12 cellular contexts compared by ENCODE assay signal in the genomic region with DNA sequence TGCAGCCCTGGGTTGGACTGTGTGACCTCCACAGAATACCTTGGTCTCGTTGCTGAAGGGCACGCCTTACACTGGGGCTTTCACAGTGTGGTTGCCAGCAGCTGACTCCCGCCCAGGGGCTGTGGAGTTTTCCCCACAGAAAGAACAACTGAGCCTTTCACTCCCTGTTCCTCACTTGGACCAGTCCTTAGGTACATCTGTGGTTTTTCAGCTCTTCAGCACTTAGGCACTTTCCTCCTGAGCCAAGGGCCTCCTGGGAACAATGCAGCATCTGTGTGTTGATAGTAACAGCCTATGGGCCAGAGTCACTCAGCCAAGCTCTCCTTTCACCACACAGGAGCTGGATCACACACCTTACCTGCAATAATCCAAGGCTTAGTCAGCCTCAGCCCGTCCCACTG. TPM values are rescaled to one million over a fixed set of nuclear protein-coding genes. Genes with fewer than 3 reads are reported as not detected.
DNase-seq lines count a peak whose midpoint lies in the region; ATAC-seq and TF ChIP-seq lines count a peak whose summit lies in the region.
"Had no signal": no experiment of that assay in that cellular context is flagged by ENCODE, and none has a peak within 500 bp of the region (broad histone marks: within the 10 kb centered on the region; RNA-seq: fewer than 3 reads in every experiment).

No MANE protein-coding gene starts in this region.

- H3K36me3 Mint-ChIP-seq in H9 (ENCODE audit: insufficient read depth in 1 of 3, low read depth in 3 of 3): no peaks in the 10 kb centered on the region

- no peak for TF ChIP-seq CTCF in left ventricle myocardium inferior (IDR thresholded peaks at IDR 0.05; ENCODE audit: borderline replicate concordance)
- TF ChIP-seq CTCF in H9 (conservative IDR thresholded peaks at IDR 0.05): no peak

- H3K27ac Mint-ChIP-seq in H9: peak overlapping the region in 1 of 3 experiments; percentile 68; a peak in 1 of 7 replicates

- no peak overlapping the region for H2BK12ac ChIP-seq in H9 (ENCODE audit: insufficient read length, low read depth, low read length)

- no peaks in the 10 kb centered on the region for H3K9me3 Mint-ChIP-seq in H9

- no CpG with 5 or more reads among the region's 4 CpGs for WGBS in H9 (ENCODE audit: extremely low coverage, insufficient read length, low lambda C conversion rate)

- no peak overlapping the region for H3K23ac ChIP-seq in H9 (ENCODE audit: insufficient read length, low read depth, low read length)

- H3K18ac ChIP-seq in H9 (ENCODE audit: insufficient read length, low read depth, low read length): no peak overlapping the region

- no peaks in the 10 kb centered on the region for H3K4me1 Mint-ChIP-seq in H9

- no peak overlapping the region; the same call in 1 of the 2 replicates for H3K14ac ChIP-seq in H9 (ENCODE audit: insufficient read depth, low read length)

- no peak overlapping the region for H2BK20ac ChIP-seq in H9 (ENCODE audit: low read depth, low read length, poor library complexity, severe bottlenecking)

- H3K23me2 ChIP-seq in H9 (ENCODE audit: insufficient read length, low read depth, low read length, poor library complexity, severe bottlenecking): no peaks in the 10 kb centered on the region

- H3K4ac ChIP-seq in H9 (ENCODE audit: low read depth, low read length): no peak overlapping the region

- no peaks in the 10 kb centered on the region for H3K36me3 ChIP-seq in left ventricle myocardium inferior
- H3K36me3 ChIP-seq: HAP-1 had no signal

- no peak overlapping the region for H2BK5ac ChIP-seq in H9 (ENCODE audit: insufficient read length, low read length)

- no peak overlapping the region for H4K91ac ChIP-seq in H9 (ENCODE audit: insufficient read length, low read depth, low read length)

- no peak overlapping the region for H3K9ac ChIP-seq in H9 (ENCODE audit: extremely low read depth, insufficient read length, low read length)

- H3K27ac ChIP-seq in left ventricle myocardium inferior (replicated peaks) (peak overlapping the region; percentile 51), H9 (ENCODE audit: insufficient read length, low read depth, low read length) (no peak overlapping the region)

- DNase-seq in NCI-H1694 (lab: John Stamatoyannopoulos, UW) (peak; percentile 33), SK-MEL-5 (ENCODE audit: low read depth, low spot score) (peak; percentile 100), left ventricle myocardium inferior (peak; percentile 59), sciatic nerve (ENCODE audit: low spot score) (peak; percentile 61), H9 (no peak), T-helper 2 cell (no peak)
- no peak for DNase-seq in stimulated activated naive CD4-positive, alpha-beta T cell (lab: John Stamatoyannopoulos, UW)
- DNase-seq: CD4-positive, CD25-positive, alpha-beta regulatory T cell; stimulated activated CD4-positive, alpha-beta T cell treated with anti-CD3 and anti-CD28 coated beads, Interleukin-15, amount 100 ng/mL, for 24 hours had no signal

- no peak overlapping the region for H3K56ac ChIP-seq in H9 (ENCODE audit: insufficient read length, low read depth, low read length)

- H3K27me3 ChIP-seq in left ventricle myocardium inferior (ENCODE audit: low read depth): no peaks in the 10 kb centered on the region
- H3K27me3 ChIP-seq in H9 (ENCODE audit: insufficient read depth, low read length): no peaks in the 10 kb centered on the region

- no peaks in the 10 kb centered on the region for H3K27me3 Mint-ChIP-seq in H9 (ENCODE audit: low read depth)
- H3K27me3 Mint-ChIP-seq: CD4-positive, CD25-positive, alpha-beta regulatory T cell had no signal

- H3K4me2 ChIP-seq in H9 (ENCODE audit: insufficient read depth, insufficient read length, low read length): no peak overlapping the region

- intact Hi-C loops in left ventricle myocardium inferior (cut with micrococcal nuclease): no loop called here
- intact Hi-C loops in sciatic nerve (cut with DNase I): no loop called here

- H2AFZ ChIP-seq in H9 (ENCODE audit: low read length): no peak overlapping the region

- H4K20me1 ChIP-seq in H9 (ENCODE audit: control insufficient read depth, insufficient read depth, insufficient read length): no peaks in the 10 kb centered on the region

- H3K79me1 ChIP-seq in H9 (ENCODE audit: insufficient read depth, low read depth, low read length, poor library complexity, severe bottlenecking): no peaks in the 10 kb centered on the region

- no peak overlapping the region for H2BK15ac ChIP-seq in H9 (ENCODE audit: low read depth, low read length)

- H4K8ac ChIP-seq in H9 (replicated peaks; ENCODE audit: insufficient read length, low read depth, low read length): no peak overlapping the region

- no peak overlapping the region for H2AK5ac ChIP-seq in H9 (ENCODE audit: insufficient read length, low read length)

- no peaks in the 10 kb centered on the region for H3K79me2 ChIP-seq in H9 (ENCODE audit: insufficient read depth, low read length)

- no peak overlapping the region for H3K4me3 ChIP-seq in left ventricle myocardium inferior
- H3K4me3 ChIP-seq: HAP-1 had no signal

- no peak overlapping the region for H3K4me3 Mint-ChIP-seq in H9
- H3K4me3 Mint-ChIP-seq: CD4-positive, CD25-positive, alpha-beta regulatory T cell had no signal

- ATAC-seq in sciatic nerve (peak; percentile 90), GM18520 (IDR thresholded peaks at IDR 0.05; ENCODE audit: unreplicated experiment) (no peak)

- H3K9me3 ChIP-seq in left ventricle myocardium inferior (replicated peaks): no peaks in the 10 kb centered on the region
- H3K9me3 ChIP-seq in H9 (ENCODE audit: control insufficient read depth, low read depth, low read length): no peaks in the 10 kb centered on the region
- H3K9me3 ChIP-seq: HAP-1 had no signal

- no peak overlapping the region for H3T11ph ChIP-seq in H9 (ENCODE audit: low read length)

- no peak overlapping the region for H4K5ac ChIP-seq in H9 (ENCODE audit: insufficient read length, low read depth, low read length)

- in situ Hi-C loops in SK-MEL-5 (cut with HindIII; ENCODE audit: low pct_unique_long_range_greater_than_20kb, low sequenced_read_pairs): no loop called here

- H2BK120ac ChIP-seq in H9 (ENCODE audit: low read depth, low read length, poor library complexity, severe bottlenecking): no peak overlapping the region

- H3K4me1 ChIP-seq in left ventricle myocardium inferior (peaks cover 12% of the 10 kb centered on the region), H9 (ENCODE audit: insufficient read depth, low read length) (no peaks in the 10 kb centered on the region)
- H3K4me1 ChIP-seq: HAP-1 had no signal

RNA-seq across cellular contexts. Expression of gene ERP27, which starts 25.0 kb away (rescaled TPM):
- total RNA-seq in SK-MEL-5 (2014; rRNA removed; shearing (Covaris generic)): 0.61 and 0.74 TPM in 2 replicates
- polyA plus RNA-seq in SK-MEL-5 (2015; cell fraction: cytosol; rRNA removed): 1.1 and 1.6 TPM in 2 replicates
- 1.3 and 5.2 TPM in 2 replicates for polyA plus RNA-seq in SK-MEL-5 (2015; cell fraction: nucleus; rRNA removed)
- total RNA-seq in left ventricle myocardium inferior: 0.14 TPM
- total RNA-seq in sciatic nerve: 1.0 TPM
- not detected in 2 replicates for total RNA-seq in H9 (2021)

RNA-seq across cellular contexts. Expression of gene MGP, which starts 27.7 kb away (rescaled TPM):
- total RNA-seq in SK-MEL-5 (2014; rRNA removed; shearing (Covaris generic)): 402 and 415 TPM in 2 replicates
- 169 and 276 TPM in 2 replicates for polyA plus RNA-seq in SK-MEL-5 (2015; cell fraction: cytosol; rRNA removed)
- 34.3 and 59.2 TPM in 2 replicates for polyA plus RNA-seq in SK-MEL-5 (2015; cell fraction: nucleus; rRNA removed)
- total RNA-seq in left ventricle myocardium inferior: 497 TPM
- 1,381 TPM for total RNA-seq in sciatic nerve
- total RNA-seq in H9 (2021): not detected in 2 replicates
- total RNA-seq: astrocyte had no signal

RNA-seq across cellular contexts. Expression of gene ARHGDIB, which starts 48.0 kb away (rescaled TPM):
- total RNA-seq in SK-MEL-5 (2014; rRNA removed; shearing (Covaris generic)): 0.63 and 2.6 TPM in 2 replicates
- 1.1 and 1.4 TPM in 2 replicates for polyA plus RNA-seq in SK-MEL-5 (2015; cell fraction: cytosol; rRNA removed)
- polyA plus RNA-seq in SK-MEL-5 (2015; cell fraction: nucleus; rRNA removed): 6.0 TPM in 1 of 2 replicates, not detected in the other
- 50.6 TPM for total RNA-seq in left ventricle myocardium inferior
- 73.5 TPM for total RNA-seq in sciatic nerve
- total RNA-seq in H9 (2021): 0.29 and 0.44 TPM in 2 replicates

RNA-seq across cellular contexts. Expression of gene PDE6H, which starts 59.5 kb away (rescaled TPM):
- not detected in 2 replicates for total RNA-seq in SK-MEL-5 (2014; rRNA removed; shearing (Covaris generic))
- polyA plus RNA-seq in SK-MEL-5 (2015; cell fraction: cytosol; rRNA removed): not detected in 2 replicates
- polyA plus RNA-seq in SK-MEL-5 (2015; cell fraction: nucleus; rRNA removed): not detected in 2 replicates
- not detected for total RNA-seq in left ventricle myocardium inferior
- not detected for total RNA-seq in sciatic nerve
- not detected in 2 replicates for total RNA-seq in H9 (2021)
- total RNA-seq: astrocyte; CD4-positive, CD25-positive, alpha-beta regulatory T cell had no signal
- polyA plus RNA-seq: CD4-positive, CD25-positive, alpha-beta regulatory T cell had no signal

Comparison
In these comparisons a context has a peak if more than half of its experiments do, and no peak if none do; other contexts are left out.
1. DNase-seq: peak in NCI-H1694 (single experiment), SK-MEL-5 (single experiment), left ventricle myocardium inferior (single experiment) and sciatic nerve (single experiment); none in H9 (single experiment), stimulated activated naive CD4-positive, alpha-beta T cell (0 of 6) and T-helper 2 cell (0 of 5).
2. RNA of gene MGP, which starts 27.7 kb away (total RNA-seq): 1,381 TPM in sciatic nerve (single experiment), 497 TPM in left ventricle myocardium inferior (single experiment) and 402 to 415 TPM in SK-MEL-5; not detected in H9; every median in the first group is over 100 times any median in the second.
3. RNA of gene ARHGDIB, which starts 48.0 kb away (total RNA-seq): 73.5 TPM in sciatic nerve (single experiment) and 50.6 TPM in left ventricle myocardium inferior (single experiment); 0.63 to 2.6 TPM in SK-MEL-5 and 0.29 to 0.44 TPM in H9; every median in the first group is over 10 times any median in the second.